Comparison of ENCODE assay signal across 8 cellular contexts in the genomic region with DNA sequence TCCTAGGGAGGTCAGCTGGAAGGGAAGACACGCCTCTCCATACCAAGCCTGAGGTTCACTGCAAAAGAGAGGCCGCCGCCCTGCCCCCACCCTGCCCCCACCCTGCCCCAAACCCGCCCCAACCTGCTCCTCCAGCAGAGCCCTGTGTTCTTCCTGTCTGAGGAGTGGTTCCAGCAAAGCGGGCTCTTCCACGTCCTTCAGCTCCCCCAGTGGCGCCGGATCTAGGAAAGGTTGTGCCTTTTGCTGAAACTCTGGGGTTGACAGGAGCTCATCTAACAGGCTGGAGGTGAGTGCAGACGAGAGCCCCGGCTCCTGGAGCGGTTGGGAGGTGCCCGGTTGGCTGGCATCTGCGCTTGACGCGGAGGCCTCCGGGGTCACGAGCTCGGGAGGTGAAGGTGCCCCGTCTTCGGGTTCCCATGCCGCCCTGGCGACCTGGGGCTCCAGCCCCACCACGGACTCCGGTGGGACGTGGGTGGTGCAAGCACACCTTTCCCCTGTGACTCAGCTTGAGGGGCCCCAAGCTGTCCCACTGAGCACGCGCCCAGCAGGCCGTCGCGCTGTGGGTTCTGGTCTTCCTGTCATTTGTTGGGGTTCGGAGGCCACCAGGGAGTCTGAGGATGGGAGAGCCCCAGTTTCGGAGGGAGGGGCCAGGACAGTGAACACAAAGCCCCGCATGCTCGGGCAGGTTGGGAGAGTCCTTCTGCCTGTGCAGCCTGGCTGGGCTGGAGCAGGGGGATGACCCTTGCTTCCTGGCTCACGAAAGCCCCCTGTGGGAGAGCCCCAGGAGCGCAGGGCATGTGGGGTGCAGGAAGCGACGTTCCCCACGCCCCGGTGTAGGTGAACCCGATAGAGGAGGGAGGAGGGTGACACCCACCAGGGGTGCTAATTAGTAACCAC.
A peak's percentile ranks its signal among the peaks of the same experiment; 100 is the strongest.
DNase-seq lines count a peak whose midpoint lies in the region; ATAC-seq and TF ChIP-seq lines count a peak whose summit lies in the region.

No MANE protein-coding gene starts in this region.

- peak overlapping the region; percentile 85 for H3K4me3 Mint-ChIP-seq in activated T-helper 1 cell treated with anti-CD3 and anti-CD28 coated beads, Interleukin-12 subunit alpha, Interleukin-12 subunit beta, Interleukin-2, Interleukin-4 antibody, amounts not matched to agents 30 ng/mL and 10 ng/mL and 1 ng/mL, durations not matched to agents 14 hours and 24 hours and 36 hours

- peaks cover 14% of the 10 kb centered on the region for H3K27me3 Mint-ChIP-seq in activated T-helper 1 cell treated with anti-CD3 and anti-CD28 coated beads, Interleukin-12 subunit alpha, Interleukin-12 subunit beta, Interleukin-2, Interleukin-4 antibody, amounts not matched to agents 30 ng/mL and 10 ng/mL and 1 ng/mL, durations not matched to agents 14 hours and 24 hours and 36 hours (ENCODE audit: insufficient read depth)

- H3K27ac Mint-ChIP-seq in activated T-helper 1 cell treated with anti-CD3 and anti-CD28 coated beads, Interleukin-12 subunit alpha, Interleukin-12 subunit beta, Interleukin-2, Interleukin-4 antibody, amounts not matched to agents 30 ng/mL and 10 ng/mL and 1 ng/mL, durations not matched to agents 14 hours and 24 hours and 36 hours: peak overlapping the region; percentile 82

- peak overlapping the region; percentile 15 for H3K9ac ChIP-seq in HUES6 (ENCODE audit: low read length)

- H3K36me3 ChIP-seq in BE2C (no peaks in the 10 kb centered on the region), HUES6 (ENCODE audit: control insufficient read depth, insufficient read depth, low read length) (no peaks in the 10 kb centered on the region), psoas muscle (ENCODE audit: insufficient read depth in 1 of 2, low read depth in 1 of 2) (no peaks in the 10 kb centered on the region), aorta (ENCODE audit: control insufficient read depth in 1 of 2, insufficient read depth in 2 of 2, low read length in 1 of 2) (no peaks in the 10 kb centered on the region)

- H3K9me3 ChIP-seq in BE2C (no peaks in the 10 kb centered on the region), HUES6 (ENCODE audit: control insufficient read depth, insufficient read depth, low read depth, low read length) (peaks cover 28% of the 10 kb centered on the region; the same call in 1 of the 2 replicates), psoas muscle (no peaks in the 10 kb centered on the region), aorta (ENCODE audit: control insufficient read depth, low read length) (peaks cover 4% of the 10 kb centered on the region)

- peak overlapping the region; percentile 59 for H3K4me3 ChIP-seq in BE2C (ENCODE audit: low read depth, low read length)
- peak overlapping the region; percentile 63 for H3K4me3 ChIP-seq in HUES6 (ENCODE audit: low read depth, low read length)
- H3K4me3 ChIP-seq in psoas muscle: no peak overlapping the region
- no peak overlapping the region for H3K4me3 ChIP-seq in aorta (ENCODE audit: low read length in 2 of 2)

- WGBS in psoas muscle, 3 donors: 32 to 36% (median 34%) methylated on average over 41 of the region's 41 CpGs
- 27 to 33% methylated on average over 41 of the region's 41 CpGs for WGBS in aorta, 2 donors

- H3K27ac ChIP-seq in HUES6 (ENCODE audit: low read depth, low read length) (no peak overlapping the region), psoas muscle (no peak overlapping the region), aorta (ENCODE audit: low read depth in 1 of 2, low read length in 2 of 2) (no peak overlapping the region)

- peaks cover 37% of the 10 kb centered on the region for H3K9me3 Mint-ChIP-seq in activated T-helper 1 cell treated with anti-CD3 and anti-CD28 coated beads, Interleukin-12 subunit alpha, Interleukin-12 subunit beta, Interleukin-2, Interleukin-4 antibody, amounts not matched to agents 30 ng/mL and 10 ng/mL and 1 ng/mL, durations not matched to agents 14 hours and 24 hours and 36 hours

- H3K4me1 ChIP-seq in BE2C (no peaks in the 10 kb centered on the region), HUES6 (ENCODE audit: control insufficient read depth, insufficient read depth, low read length) (peaks cover 8% of the 10 kb centered on the region; the same call in 1 of the 2 replicates), psoas muscle (no peaks in the 10 kb centered on the region), aorta (ENCODE audit: control insufficient read depth in 1 of 2, insufficient read depth in 2 of 2, low read length in 2 of 2) (no peaks in the 10 kb centered on the region)

- peaks cover 4% of the 10 kb centered on the region for H3K36me3 Mint-ChIP-seq in activated T-helper 1 cell treated with anti-CD3 and anti-CD28 coated beads, Interleukin-12 subunit alpha, Interleukin-12 subunit beta, Interleukin-2, Interleukin-4 antibody, amounts not matched to agents 30 ng/mL and 10 ng/mL and 1 ng/mL, durations not matched to agents 14 hours and 24 hours and 36 hours (ENCODE audit: low read depth)

- no peaks in the 10 kb centered on the region for H3K27me3 ChIP-seq in BE2C
- peaks cover 40% of the 10 kb centered on the region for H3K27me3 ChIP-seq in HUES6 (ENCODE audit: control insufficient read depth, insufficient read depth, low read length)
- peaks cover 0 to 9% (median 5%) of the 10 kb centered on the region in 3 donors for H3K27me3 ChIP-seq in psoas muscle (ENCODE audit: insufficient read depth in 3 of 3, low read length in 2 of 3)
- H3K27me3 ChIP-seq in aorta (ENCODE audit: control insufficient read depth in 1 of 2, insufficient read depth in 2 of 2, low read length in 1 of 2): no peaks in the 10 kb centered on the region

- DNase-seq in BE2C (peak; percentile 35), cardiac septum (ENCODE audit: low spot score) (peak; percentile 93), psoas muscle (peak; percentile 43 to 75), aorta (peak; percentile 76 to 88), AG08396 (ENCODE audit: low spot score) (no peak)
- DNase-seq in activated T-helper 1 cell treated with anti-CD3 and anti-CD28 coated beads, Interleukin-12 subunit alpha, Interleukin-12 subunit beta, Interleukin-2, Interleukin-4 antibody, amounts not matched to agents 30 ng/mL and 10 ng/mL and 1 ng/mL, durations not matched to agents 14 hours and 24 hours and 36 hours (ENCODE audit: low spot score): peak; percentile 66

- ATAC-seq in GM21381 (IDR thresholded peaks at IDR 0.05; ENCODE audit: unreplicated experiment) (peak; percentile 56), psoas muscle (peak; percentile 33 to 64 (median 57)), aorta (ENCODE audit: low FRiP score) (peak; percentile 81)

- no peak for TF ChIP-seq CTCF in BE2C (IDR thresholded peaks at IDR 0.05; ENCODE audit: low read depth, low read length)
- TF ChIP-seq CTCF in psoas muscle (IDR thresholded peaks at IDR 0.05): no peak

- peaks cover 19% of the 10 kb centered on the region for H3K4me1 Mint-ChIP-seq in activated T-helper 1 cell treated with anti-CD3 and anti-CD28 coated beads, Interleukin-12 subunit alpha, Interleukin-12 subunit beta, Interleukin-2, Interleukin-4 antibody, amounts not matched to agents 30 ng/mL and 10 ng/mL and 1 ng/mL, durations not matched to agents 14 hours and 24 hours and 36 hours (ENCODE audit: low read depth)

- intact Hi-C loops in activated T-helper 1 cell treated with anti-CD3 and anti-CD28 coated beads, Interleukin-12 subunit alpha, Interleukin-12 subunit beta, Interleukin-2, Interleukin-4 antibody, amounts not matched to agents 30 ng/mL and 10 ng/mL and 1 ng/mL, durations not matched to agents 14 hours and 24 hours and 36 hours (cut with micrococcal nuclease): no loop called here
- intact Hi-C loops in cardiac septum (cut with DNase I) (no loop called here), psoas muscle (cut with DNase I) (no loop called here), aorta (cut with DNase I) (no loop called here)

Comparison
In these comparisons a context has a peak if more than half of its experiments do, and no peak if none do; other contexts are left out.
1. H3K4me3 ChIP-seq: peak in BE2C (single experiment) and HUES6 (single experiment); none in psoas muscle (single experiment) and aorta (0 of 2).
2. Peak in every context shown above with its lines, with median percentiles within 50 percentile points of each other: ATAC-seq.